In genomic region chr22:36671398-36671797, GRCh38 we compare ENCODE assay signal across 29 cellular contexts. TPM values are rescaled to one million over a fixed set of nuclear protein-coding genes. Genes with fewer than 3 reads are reported as not detected.
"Had no signal": no experiment of that assay in that cellular context is flagged by ENCODE, and none has a peak within 500 bp of the region (broad histone marks: within the 10 kb centered on the region; RNA-seq: fewer than 3 reads in every experiment).

No MANE protein-coding gene starts in this region.

- H3K79me2 ChIP-seq: hepatocyte had no signal

- H3K9me3 ChIP-seq: left ventricle myocardium inferior, stomach, suprapubic skin, transverse colon had no signal

- ATAC-seq: activated CD8-positive, alpha-beta memory T cell treated with anti-CD3 and anti-CD28 coated beads, Interleukin-2, amount 10 ng/mL, durations not matched to agents 7 days and 5 days; activated naive CD8-positive, alpha-beta T cell treated with anti-CD3 and anti-CD28 coated beads, Interleukin-2, amount 50 U/mL, for 24 hours; foreskin keratinocyte; natural killer cell; sciatic nerve; stimulated activated memory B cell treated with anti-CD40 and anti-IgM and Interleukin-4, amounts not matched to agents 10 μg/mL and 1 μg/mL and 100 μg/mL, for 72 hours had no signal

- H3K4me3 ChIP-seq: cardiac muscle cell, hepatocyte, left ventricle myocardium inferior, smooth muscle cell, stomach, suprapubic skin, transverse colon had no signal

- H3K27me3 ChIP-seq: cardiac muscle cell, hepatocyte had no signal

- H3K4me3 Mint-ChIP-seq: activated CD4-positive, alpha-beta memory T cell treated with anti-CD3 and anti-CD28 coated beads for 36 hours; activated CD8-positive, alpha-beta memory T cell treated with anti-CD3 and anti-CD28 coated beads, Interleukin-2, amount 10 ng/mL, durations not matched to agents 7 days and 5 days; activated naive CD8-positive, alpha-beta T cell treated with anti-CD3 and anti-CD28 coated beads, Interleukin-2, amount 50 U/mL, for 24 hours; activated T-helper 1 cell treated with anti-CD3 and anti-CD28 coated beads, Interleukin-12 subunit alpha, Interleukin-12 subunit beta, Interleukin-2, Interleukin-4 antibody, amounts not matched to agents 30 ng/mL and 10 ng/mL and 1 ng/mL, durations not matched to agents 14 hours and 24 hours and 36 hours; dendritic cell treated with granulocyte-macrophage colony-stimulating factor and Interleukin-4, amounts not matched to agents 40 ng/mL and 50 ng/mL, for 4 days; immature natural killer cell; mesothelial cell of epicardium; natural killer cell; stimulated activated memory B cell treated with anti-CD40 and anti-IgM and Interleukin-4, amounts not matched to agents 10 μg/mL and 1 μg/mL and 100 μg/mL, for 72 hours had no signal

- H3K4me2 ChIP-seq: hepatocyte, smooth muscle cell had no signal

- H3K27ac ChIP-seq: cardiac muscle cell, foreskin keratinocyte, hepatocyte, left ventricle myocardium inferior, stomach, suprapubic skin, transverse colon had no signal

- H3K4me1 ChIP-seq: foreskin keratinocyte, left ventricle myocardium inferior, stomach, suprapubic skin, transverse colon had no signal

- H3K27ac Mint-ChIP-seq: activated CD4-positive, alpha-beta memory T cell treated with anti-CD3 and anti-CD28 coated beads for 36 hours; activated CD8-positive, alpha-beta memory T cell treated with anti-CD3 and anti-CD28 coated beads, Interleukin-2, amount 10 ng/mL, durations not matched to agents 7 days and 5 days; activated naive CD8-positive, alpha-beta T cell treated with anti-CD3 and anti-CD28 coated beads, Interleukin-2, amount 50 U/mL, for 24 hours; activated T-helper 1 cell treated with anti-CD3 and anti-CD28 coated beads, Interleukin-12 subunit alpha, Interleukin-12 subunit beta, Interleukin-2, Interleukin-4 antibody, amounts not matched to agents 30 ng/mL and 10 ng/mL and 1 ng/mL, durations not matched to agents 14 hours and 24 hours and 36 hours; dendritic cell treated with granulocyte-macrophage colony-stimulating factor and Interleukin-4, amounts not matched to agents 40 ng/mL and 50 ng/mL, for 4 days; immature natural killer cell; mesothelial cell of epicardium; natural killer cell; stimulated activated memory B cell treated with anti-CD40 and anti-IgM and Interleukin-4, amounts not matched to agents 10 μg/mL and 1 μg/mL and 100 μg/mL, for 72 hours had no signal

- H2AFZ ChIP-seq: hepatocyte had no signal

- DNase-seq: activated CD4-positive, alpha-beta memory T cell treated with anti-CD3 and anti-CD28 coated beads for 36 hours; activated CD4-positive, alpha-beta T cell treated with anti-CD3 and anti-CD28 coated beads for 48 hours; activated CD8-positive, alpha-beta memory T cell treated with anti-CD3 and anti-CD28 coated beads, Interleukin-2, amount 10 ng/mL, durations not matched to agents 7 days and 5 days; activated gamma-delta T cell; activated naive CD4-positive, alpha-beta T cell treated with anti-CD3 and anti-CD28 coated beads, Interleukin-2, amount 50 U/mL, for 16 hours; activated naive CD8-positive, alpha-beta T cell treated with anti-CD3 and anti-CD28 coated beads, Interleukin-2, amount 50 U/mL, for 24 hours; effector CD4-positive, alpha-beta T cell; erythroblast; foreskin keratinocyte; immature natural killer cell; kidney glomerular epithelial cell; left ventricle myocardium inferior; natural killer cell; nucleus accumbens; stimulated activated CD4-positive, alpha-beta T cell treated with anti-CD3 and anti-CD28 coated beads, Interleukin-15, amount 100 ng/mL, for 24 hours; stomach; T-helper 2 cell; transverse colon had no signal

- H3K9me3 Mint-ChIP-seq: activated CD4-positive, alpha-beta memory T cell treated with anti-CD3 and anti-CD28 coated beads for 36 hours; activated naive CD8-positive, alpha-beta T cell treated with anti-CD3 and anti-CD28 coated beads, Interleukin-2, amount 50 U/mL, for 24 hours; activated T-helper 1 cell treated with anti-CD3 and anti-CD28 coated beads, Interleukin-12 subunit alpha, Interleukin-12 subunit beta, Interleukin-2, Interleukin-4 antibody, amounts not matched to agents 30 ng/mL and 10 ng/mL and 1 ng/mL, durations not matched to agents 14 hours and 24 hours and 36 hours; dendritic cell treated with granulocyte-macrophage colony-stimulating factor and Interleukin-4, amounts not matched to agents 40 ng/mL and 50 ng/mL, for 4 days; immature natural killer cell; mesothelial cell of epicardium; natural killer cell; stimulated activated memory B cell treated with anti-CD40 and anti-IgM and Interleukin-4, amounts not matched to agents 10 μg/mL and 1 μg/mL and 100 μg/mL, for 72 hours had no signal

- H3K36me3 Mint-ChIP-seq: activated CD4-positive, alpha-beta memory T cell treated with anti-CD3 and anti-CD28 coated beads for 36 hours; activated CD8-positive, alpha-beta memory T cell treated with anti-CD3 and anti-CD28 coated beads, Interleukin-2, amount 10 ng/mL, durations not matched to agents 7 days and 5 days; immature natural killer cell; mesothelial cell of epicardium; natural killer cell; stimulated activated memory B cell treated with anti-CD40 and anti-IgM and Interleukin-4, amounts not matched to agents 10 μg/mL and 1 μg/mL and 100 μg/mL, for 72 hours had no signal

- H3K4me1 Mint-ChIP-seq: activated CD8-positive, alpha-beta memory T cell treated with anti-CD3 and anti-CD28 coated beads, Interleukin-2, amount 10 ng/mL, durations not matched to agents 7 days and 5 days; activated naive CD8-positive, alpha-beta T cell treated with anti-CD3 and anti-CD28 coated beads, Interleukin-2, amount 50 U/mL, for 24 hours; immature natural killer cell; mesothelial cell of epicardium; natural killer cell; stimulated activated memory B cell treated with anti-CD40 and anti-IgM and Interleukin-4, amounts not matched to agents 10 μg/mL and 1 μg/mL and 100 μg/mL, for 72 hours had no signal

- H3K36me3 ChIP-seq: cardiac muscle cell, left ventricle myocardium inferior, stomach, suprapubic skin, transverse colon had no signal

RNA-seq across cellular contexts. Expression of gene CACNG2, which starts 32.2 kb away (rescaled TPM):
- total RNA-seq: activated CD4-positive, alpha-beta memory T cell treated with anti-CD3 and anti-CD28 coated beads for 36 hours; activated CD8-positive, alpha-beta memory T cell treated with anti-CD3 and anti-CD28 coated beads, Interleukin-2, amount 10 ng/mL, durations not matched to agents 7 days and 5 days; activated T-helper 1 cell treated with anti-CD3 and anti-CD28 coated beads, Interleukin-12 subunit alpha, Interleukin-12 subunit beta, Interleukin-2, Interleukin-4 antibody, amounts not matched to agents 30 ng/mL and 10 ng/mL and 1 ng/mL, durations not matched to agents 14 hours and 24 hours and 36 hours; cardiac muscle cell; foreskin keratinocyte; glomerular endothelial cell; hepatocyte; left ventricle myocardium inferior; lung microvascular endothelial cell; mesothelial cell of epicardium; natural killer cell; sciatic nerve; smooth muscle cell; stomach; suprapubic skin; transverse colon had no signal
- polyA plus RNA-seq: cardiac muscle cell, foreskin keratinocyte, hepatocyte, immature natural killer cell, smooth muscle cell, stomach had no signal
